ENCODE assay signal across 1 cellular context in the genomic region with DNA sequence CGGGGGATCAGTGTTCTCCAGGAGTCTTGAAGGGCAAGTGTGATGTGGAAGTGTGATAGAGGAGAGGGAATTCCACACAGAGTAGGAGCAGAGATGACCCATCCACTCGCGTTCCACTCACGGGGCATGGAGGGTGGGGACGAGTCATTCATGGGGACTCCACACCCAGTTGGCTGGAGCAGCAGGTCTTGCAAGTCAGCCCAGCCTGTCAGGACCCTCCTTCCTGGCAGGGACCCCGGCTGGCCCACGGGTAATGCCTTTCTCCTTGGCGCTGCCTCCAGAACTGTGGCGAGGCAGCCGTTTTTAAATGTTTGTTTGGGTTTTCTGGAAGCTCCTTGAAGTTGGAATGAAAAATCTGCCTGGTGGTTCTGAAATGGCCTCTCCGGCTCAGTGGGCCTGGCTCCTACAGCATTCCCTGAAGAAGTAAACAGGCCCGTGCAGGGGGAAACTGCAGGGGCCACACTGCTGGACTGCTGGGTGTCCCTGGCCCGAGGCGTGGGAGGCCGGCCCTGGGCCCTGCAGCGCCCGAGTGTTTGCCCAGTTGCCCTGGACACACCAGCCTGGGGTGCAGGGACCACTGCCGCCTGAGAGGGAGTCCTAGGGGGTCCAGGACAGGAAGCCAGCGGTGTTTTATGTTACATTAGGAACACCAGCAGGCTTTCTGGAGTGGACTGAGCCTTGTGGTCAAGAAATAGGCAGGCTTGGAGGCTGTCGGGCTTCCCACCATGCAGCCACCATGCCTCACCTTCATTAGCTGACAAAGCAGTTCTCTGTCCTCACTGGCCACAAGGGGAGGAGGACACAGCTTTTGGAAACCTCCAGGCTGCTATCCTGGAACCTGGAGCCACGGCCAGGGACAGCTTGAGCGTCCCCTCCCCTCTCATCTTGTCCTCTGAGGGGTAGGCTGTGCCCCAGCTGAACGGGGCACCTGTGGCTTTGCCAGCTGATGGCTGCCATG.
TF ChIP-seq lines count a peak whose summit lies in the region.

No MANE protein-coding gene starts in this region.

TF ChIP-seq in H1, 55 proteins besides CTCF, POLR2A, EP300 and RAD21 (continued from another document):
- TF ChIP-seq POLR2AphosphoS5 (IDR thresholded peaks at IDR 0.05; ENCODE audit: low read depth, low read length) (no peak), CHD1 (IDR thresholded peaks at IDR 0.05; ENCODE audit: low read depth, low read length) (no peak)
